Comparison of ENCODE assay signal across 1 cellular context in genomic region chr10:70404036-70404905, GRCh38.
TF ChIP-seq lines count a peak whose summit lies in the region.

Gene EIF4EBP2 (plus strand): TSS chr10:70404145. CDS start chr10:70404402, 257 bp downstream.

TF ChIP-seq in HepG2, 621 proteins besides CTCF, POLR2A, EP300 and RAD21 (continued from another document and continues in another):
- TF ChIP-seq MTF2 (CRISPR knock-in tag; IDR thresholded peaks at IDR 0.05; ENCODE audit: borderline replicate concordance) (peak; percentile 82), GPN1 (CRISPR knock-in tag; IDR thresholded peaks at IDR 0.05; ENCODE audit: borderline replicate concordance) (no peak), TARDBP (CRISPR knock-in tag; IDR thresholded peaks at IDR 0.05) (peak; percentile 59), KDM1A (CRISPR knock-in tag; IDR thresholded peaks at IDR 0.05) (no peak), EHMT2 (IDR thresholded peaks at IDR 0.05; ENCODE audit: borderline replicate concordance, low read depth, low read length) (no peak), GATAD2A (CRISPR knock-in tag; IDR thresholded peaks at IDR 0.05) (no peak; the same call in 1 of the 2 replicates), ZNF724P (CRISPR knock-in tag; IDR thresholded peaks at IDR 0.05; ENCODE audit: borderline replicate concordance) (0 out of 2 replicates have a peak, but pooled peaks have one; percentile 33), ZNF263 (CRISPR knock-in tag; IDR thresholded peaks at IDR 0.05) (no peak), ZNF3 (CRISPR knock-in tag; IDR thresholded peaks at IDR 0.05) (no peak), ZNF460 (CRISPR knock-in tag; IDR thresholded peaks at IDR 0.05; ENCODE audit: borderline replicate concordance) (no peak), RCOR2 (CRISPR knock-in tag; IDR thresholded peaks at IDR 0.05) (no peak), MAZ (IDR thresholded peaks at IDR 0.05; ENCODE audit: borderline replicate concordance, low read depth, low read length) (peak; percentile 72), MAZ (CRISPR knock-in tag; IDR thresholded peaks at IDR 0.05; ENCODE audit: low read depth) (peak; percentile 91), ZSCAN12 (CRISPR knock-in tag; IDR thresholded peaks at IDR 0.05) (0 out of 2 replicates have a peak, but pooled peaks have one; percentile 13), GATAD1 (CRISPR knock-in tag; IDR thresholded peaks at IDR 0.05) (peak; percentile 81), THRA (CRISPR knock-in tag; IDR thresholded peaks at IDR 0.05; ENCODE audit: borderline replicate concordance) (peak; percentile 80), KLF12 (CRISPR knock-in tag; IDR thresholded peaks at IDR 0.05; ENCODE audit: borderline replicate concordance) (no peak), FOXJ3 (CRISPR knock-in tag; IDR thresholded peaks at IDR 0.05; ENCODE audit: borderline replicate concordance) (no peak), SOX13 (IDR thresholded peaks at IDR 0.05) (no peak), SOX13 (CRISPR knock-in tag; conservative IDR thresholded peaks at IDR 0.05 in 1 of 2, IDR thresholded peaks at IDR 0.05 in 1 of 2) (peak in 1 of 2 experiments; percentile 44; a peak in 1 of 4 replicates), NR2F1 (CRISPR knock-in tag; IDR thresholded peaks at IDR 0.05) (no peak), ADNP (CRISPR knock-in tag; IDR thresholded peaks at IDR 0.05) (no peak), HDAC2 (CRISPR knock-in tag; IDR thresholded peaks at IDR 0.05) (0 out of 2 replicates have a peak, but pooled peaks have one; percentile 12), THYN1 (CRISPR knock-in tag; IDR thresholded peaks at IDR 0.05; ENCODE audit: borderline replicate concordance, low read depth) (no peak), ZNF484 (CRISPR knock-in tag; IDR thresholded peaks at IDR 0.05; ENCODE audit: borderline replicate concordance, low read depth) (no peak), SNAPC5 (CRISPR knock-in tag; IDR thresholded peaks at IDR 0.05; ENCODE audit: borderline replicate concordance) (no peak), ZFP1 (CRISPR knock-in tag; IDR thresholded peaks at IDR 0.05) (no peak), ZNF225 (CRISPR knock-in tag; IDR thresholded peaks at IDR 0.05) (no peak), ZNF589 (CRISPR knock-in tag; conservative IDR thresholded peaks at IDR 0.05) (no peak), GMEB1 (CRISPR knock-in tag; IDR thresholded peaks at IDR 0.05; ENCODE audit: borderline replicate concordance) (peak; percentile 66), NR0B2 (CRISPR knock-in tag; IDR thresholded peaks at IDR 0.05) (no peak; the same call in 1 of the 2 replicates), BATF2 (CRISPR knock-in tag; IDR thresholded peaks at IDR 0.05) (no peak), PLSCR1 (CRISPR knock-in tag; IDR thresholded peaks at IDR 0.05; ENCODE audit: borderline replicate concordance) (no peak), ZNF552 (CRISPR knock-in tag; IDR thresholded peaks at IDR 0.05; ENCODE audit: borderline replicate concordance) (no peak), SOX5 (CRISPR knock-in tag; IDR thresholded peaks at IDR 0.05; ENCODE audit: borderline replicate concordance) (peak; percentile 33; the same call in 1 of the 2 replicates), ZNF383 (CRISPR knock-in tag; IDR thresholded peaks at IDR 0.05; ENCODE audit: borderline replicate concordance) (no peak), MYC (CRISPR knock-in tag; IDR thresholded peaks at IDR 0.05; ENCODE audit: borderline replicate concordance) (peak; percentile 28; the same call in 1 of the 2 replicates), ZFAT (CRISPR knock-in tag; conservative IDR thresholded peaks at IDR 0.05) (no peak), ZNF354B (CRISPR knock-in tag; IDR thresholded peaks at IDR 0.05) (no peak), HHEX (CRISPR knock-in tag; IDR thresholded peaks at IDR 0.05) (no peak), SMAD9 (CRISPR knock-in tag; IDR thresholded peaks at IDR 0.05) (no peak), BHLHE40 (IDR thresholded peaks at IDR 0.05; ENCODE audit: low read length) (no peak), MTA1 (CRISPR knock-in tag; IDR thresholded peaks at IDR 0.05; ENCODE audit: borderline replicate concordance) (peak; percentile 50; the same call in 1 of the 2 replicates), ZNF782 (CRISPR knock-in tag; IDR thresholded peaks at IDR 0.05; ENCODE audit: borderline replicate concordance) (no peak), ZFP62 (CRISPR knock-in tag; IDR thresholded peaks at IDR 0.05) (no peak), ZNF335 (CRISPR knock-in tag; IDR thresholded peaks at IDR 0.05) (no peak), YEATS4 (CRISPR knock-in tag; IDR thresholded peaks at IDR 0.05; ENCODE audit: borderline replicate concordance) (no peak; the same call in none of the 2 replicates), AHR (CRISPR knock-in tag; IDR thresholded peaks at IDR 0.05) (peak; percentile 56), ZNF576 (CRISPR knock-in tag; IDR thresholded peaks at IDR 0.05) (peak; percentile 75; the same call in 1 of the 2 replicates), FUBP1 (CRISPR knock-in tag; IDR thresholded peaks at IDR 0.05; ENCODE audit: borderline replicate concordance) (no peak), ZNF280D (CRISPR knock-in tag; IDR thresholded peaks at IDR 0.05) (no peak), TEF (CRISPR knock-in tag; IDR thresholded peaks at IDR 0.05) (no peak), RORA (CRISPR knock-in tag; IDR thresholded peaks at IDR 0.05) (no peak), RARA (CRISPR knock-in tag; IDR thresholded peaks at IDR 0.05) (0 out of 2 replicates have a peak, but pooled peaks have one; percentile 14), ZIK1 (CRISPR knock-in tag; IDR thresholded peaks at IDR 0.05; ENCODE audit: borderline replicate concordance, low read depth) (0 out of 2 replicates have a peak, but pooled peaks have one; percentile 66), E2F5 (CRISPR knock-in tag; conservative IDR thresholded peaks at IDR 0.05) (peak; percentile 56; the same call in 1 of the 2 replicates), MEF2D (CRISPR knock-in tag; IDR thresholded peaks at IDR 0.05) (peak; percentile 23; the same call in 1 of the 2 replicates), SP1 (IDR thresholded peaks at IDR 0.05) (no peak), SP1 (CRISPR knock-in tag; IDR thresholded peaks at IDR 0.05) (peak; percentile 86), NFE2 (CRISPR knock-in tag; IDR thresholded peaks at IDR 0.05) (no peak), HES4 (CRISPR knock-in tag; IDR thresholded peaks at IDR 0.05; ENCODE audit: borderline replicate concordance) (peak; percentile 69), PPARG (CRISPR knock-in tag; conservative IDR thresholded peaks at IDR 0.05) (peak; percentile 69), ATF4 (CRISPR knock-in tag; IDR thresholded peaks at IDR 0.05) (no peak; a peak in 1 of 4 replicates), TBL1XR1 (IDR thresholded peaks at IDR 0.05; ENCODE audit: borderline replicate concordance, low read length, partially characterized antibody) (no peak), ZNF382 (CRISPR knock-in tag; IDR thresholded peaks at IDR 0.05; ENCODE audit: borderline replicate concordance) (no peak), DNMT1 (CRISPR knock-in tag; IDR thresholded peaks at IDR 0.05) (no peak)
